Comparison of ENCODE assay signal across 8 cellular contexts in the genomic region with DNA sequence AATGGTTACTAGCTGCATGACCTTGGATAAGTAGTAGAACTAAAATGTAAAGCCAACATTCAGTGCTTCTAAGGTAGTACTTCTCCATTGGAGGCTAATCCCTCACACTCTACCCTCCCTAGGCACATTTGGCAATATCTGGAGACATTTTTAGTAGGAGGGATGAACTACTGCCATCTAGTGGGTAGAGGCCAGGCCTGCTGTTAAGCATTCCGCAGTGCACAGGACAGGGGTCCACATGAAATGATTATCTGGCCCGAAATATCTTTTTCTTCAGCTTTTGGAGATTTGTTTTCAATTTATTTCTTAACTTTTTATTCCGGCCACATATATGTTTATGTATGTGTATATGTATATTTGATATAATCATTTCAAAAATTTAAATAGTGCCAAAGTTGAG. TPM values are rescaled to one million over a fixed set of nuclear protein-coding genes. Genes with fewer than 3 reads are reported as not detected.
DNase-seq lines count a peak whose midpoint lies in the region; ATAC-seq lines count a peak whose summit lies in the region.

No MANE protein-coding gene starts in this region.

- no peaks in the 10 kb centered on the region for H3K27me3 Mint-ChIP-seq in naive thymus-derived CD4-positive, alpha-beta T cell

- ATAC-seq in HG03432 (IDR thresholded peaks at IDR 0.05; ENCODE audit: unreplicated experiment), result peak; percentile 47
- ATAC-seq in naive thymus-derived CD4-positive, alpha-beta T cell, result no peak
- no peak for ATAC-seq in HG02970 (IDR thresholded peaks at IDR 0.05; ENCODE audit: low FRiP score, unreplicated experiment)

- no peaks in the 10 kb centered on the region for H3K36me3 ChIP-seq in iPS DF 6.9 (ENCODE audit: control insufficient read depth, insufficient read depth, low read length)
- no peaks in the 10 kb centered on the region for H3K36me3 ChIP-seq in naive thymus-derived CD4-positive, alpha-beta T cell (ENCODE audit: control insufficient read depth in 2 of 3, insufficient read depth in 3 of 3, low read length in 3 of 3)

- peaks cover 0 to 2% (median 0%) of the 10 kb centered on the region in 11 donors for H3K9me3 Mint-ChIP-seq in naive thymus-derived CD4-positive, alpha-beta T cell

- no peak overlapping the region for H3K27ac Mint-ChIP-seq in naive thymus-derived CD4-positive, alpha-beta T cell

- POLR2A ChIA-PET in naive thymus-derived CD4-positive, alpha-beta T cell (lab: Charles Lee), result no interaction called here

- no peak overlapping the region for H3K27ac ChIP-seq in iPS DF 6.9 (ENCODE audit: low read length)
- H3K27ac ChIP-seq in naive thymus-derived CD4-positive, alpha-beta T cell (ENCODE audit: low read depth, low read length), result no peak overlapping the region

- H3K4me1 Mint-ChIP-seq in naive thymus-derived CD4-positive, alpha-beta T cell, result no peaks in the 10 kb centered on the region

- H3K4me3 Mint-ChIP-seq in naive thymus-derived CD4-positive, alpha-beta T cell, result no peak overlapping the region

- intact Hi-C loops in naive thymus-derived CD4-positive, alpha-beta T cell (cut with micrococcal nuclease), result loop anchor here in 1 of 2 donors (2.0 kb wide), 1 partner anchor 360 kb away; no protein-coding TSS in a partner anchor

- no peaks in the 10 kb centered on the region for H3K9me3 ChIP-seq in iPS DF 6.9 (ENCODE audit: control insufficient read depth, insufficient read depth, low read length)
- no peaks in the 10 kb centered on the region for H3K9me3 ChIP-seq in naive thymus-derived CD4-positive, alpha-beta T cell (ENCODE audit: control insufficient read depth in 2 of 3, low read length in 3 of 3)

- H3K4me3 ChIP-seq in iPS DF 6.9 (ENCODE audit: low read length), result no peak overlapping the region
- H3K4me3 ChIP-seq in naive thymus-derived CD4-positive, alpha-beta T cell (ENCODE audit: low read length), result no peak overlapping the region

- H3K36me3 Mint-ChIP-seq in naive thymus-derived CD4-positive, alpha-beta T cell, result no peaks in the 10 kb centered on the region

- CTCF ChIA-PET in naive thymus-derived CD4-positive, alpha-beta T cell (lab: Charles Lee), result no interaction called here

- H3K27me3 ChIP-seq in iPS DF 6.9 (ENCODE audit: control insufficient read depth, insufficient read depth, low read length), result no peaks in the 10 kb centered on the region
- H3K27me3 ChIP-seq in naive thymus-derived CD4-positive, alpha-beta T cell (ENCODE audit: control insufficient read depth in 2 of 2, insufficient read depth in 2 of 2, low read length in 2 of 2), result no peaks in the 10 kb centered on the region

- no CpG with 5 or more reads among the region's 3 CpGs for WGBS in iPS DF 6.9 (ENCODE audit: insufficient coverage, insufficient read length)

- DNase-seq in ELF-1 (ENCODE audit: low read depth, low spot score), result peak; percentile 48
- peak; percentile 56 for DNase-seq in SKM-1 treated with dmso at 0.1 percent for 144 hours (lab: John Stamatoyannopoulos, UW; ENCODE audit: unreplicated experiment)
- DNase-seq in iPS DF 6.9 (ENCODE audit: low read depth, low spot score), result peak; percentile 4
- no peak for DNase-seq in naive thymus-derived CD4-positive, alpha-beta T cell
- DNase-seq in COLO668 (lab: John Stamatoyannopoulos, UW; ENCODE audit: unreplicated experiment), result no peak
- no peak for DNase-seq in effector CD8-positive, alpha-beta T cell (lab: John Stamatoyannopoulos, UW)

- H3K4me1 ChIP-seq in iPS DF 6.9 (ENCODE audit: control insufficient read depth, insufficient read depth, low read length), result no peaks in the 10 kb centered on the region
- H3K4me1 ChIP-seq in naive thymus-derived CD4-positive, alpha-beta T cell (ENCODE audit: control insufficient read depth in 2 of 2, insufficient read depth in 2 of 2, low read length in 2 of 2), result no peaks in the 10 kb centered on the region

RNA-seq across cellular contexts. Expression of gene SPANXC, which starts 36.0 kb away (rescaled TPM):
- not detected for total RNA-seq in naive thymus-derived CD4-positive, alpha-beta T cell
- polyA plus RNA-seq in naive thymus-derived CD4-positive, alpha-beta T cell, result not detected

Comparison
In these comparisons a context has a peak if more than half of its experiments do, and no peak if none do; other contexts are left out.
1. DNase-seq: peak in ELF-1 (single experiment), SKM-1 treated with dmso at 0.1 percent for 144 hours (single experiment) and iPS DF 6.9 (single experiment); none in naive thymus-derived CD4-positive, alpha-beta T cell (0 of 9), COLO668 (single experiment) and effector CD8-positive, alpha-beta T cell (single experiment).